Comparison of ENCODE assay signal across 2 cellular contexts in genomic region chr22:50340157-50340879, GRCh38.
TF ChIP-seq lines count a peak whose summit lies in the region.

No MANE protein-coding gene starts in this region.

TF ChIP-seq in GM12878, 131 proteins besides CTCF, POLR2A, EP300 and RAD21 (continues in another document):
- 0 out of 4 replicates have a peak, but pooled peaks of 1 of the 2 experiments have one; percentile 25 for TF ChIP-seq BHLHE40 (IDR thresholded peaks at IDR 0.05; ENCODE audit: borderline replicate concordance in 1 of 2, low read depth in 2 of 2, low read length in 1 of 2)
- no peak for TF ChIP-seq HDGF (IDR thresholded peaks at IDR 0.05)
- TF ChIP-seq, protein P1, sequence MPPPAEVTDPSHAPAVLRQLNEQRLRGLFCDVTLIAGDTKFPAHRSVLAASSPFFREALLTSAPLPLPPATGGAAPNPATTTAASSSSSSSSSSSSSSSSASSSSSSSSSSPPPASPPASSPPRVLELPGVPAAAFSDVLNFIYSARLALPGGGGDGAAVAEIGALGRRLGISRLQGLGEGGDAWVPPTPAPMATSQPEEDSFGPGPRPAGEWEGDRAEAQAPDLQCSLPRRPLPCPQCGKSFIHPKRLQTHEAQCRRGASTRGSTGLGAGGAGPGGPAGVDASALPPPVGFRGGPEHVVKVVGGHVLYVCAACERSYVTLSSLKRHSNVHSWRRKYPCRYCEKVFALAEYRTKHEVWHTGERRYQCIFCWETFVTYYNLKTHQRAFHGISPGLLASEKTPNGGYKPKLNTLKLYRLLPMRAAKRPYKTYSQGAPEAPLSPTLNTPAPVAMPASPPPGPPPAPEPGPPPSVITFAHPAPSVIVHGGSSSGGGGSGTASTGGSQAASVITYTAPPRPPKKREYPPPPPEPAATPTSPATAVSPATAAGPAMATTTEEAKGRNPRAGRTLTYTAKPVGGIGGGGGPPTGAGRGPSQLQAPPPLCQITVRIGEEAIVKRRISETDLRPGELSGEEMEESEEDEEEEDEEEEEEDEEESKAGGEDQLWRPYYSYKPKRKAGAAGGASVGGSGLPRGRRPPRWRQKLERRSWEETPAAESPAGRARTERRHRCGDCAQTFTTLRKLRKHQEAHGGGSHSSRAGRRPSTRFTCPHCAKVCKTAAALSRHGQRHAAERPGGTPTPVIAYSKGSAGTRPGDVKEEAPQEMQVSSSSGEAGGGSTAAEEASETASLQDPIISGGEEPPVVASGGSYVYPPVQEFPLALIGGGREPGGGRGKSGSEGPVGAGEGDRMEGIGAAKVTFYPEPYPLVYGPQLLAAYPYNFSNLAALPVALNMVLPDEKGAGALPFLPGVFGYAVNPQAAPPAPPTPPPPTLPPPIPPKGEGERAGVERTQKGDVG (CRISPR knock-in tag; IDR thresholded peaks at IDR 0.05) = no peak
- TF ChIP-seq TCF3 (IDR thresholded peaks at IDR 0.05; ENCODE audit: borderline replicate concordance, insufficient read depth, low read depth, low read length) = no peak
- TF ChIP-seq SUZ12 (IDR thresholded peaks at IDR 0.05; ENCODE audit: unreplicated experiment) = no peak
- TF ChIP-seq KAT2A (conservative IDR thresholded peaks at IDR 0.05; ENCODE audit: control insufficient read depth, low read depth, low read length) = no peak
- TF ChIP-seq CREB1 (IDR thresholded peaks at IDR 0.05; ENCODE audit: low read depth) = no peak
- no peak for TF ChIP-seq NKRF (conservative IDR thresholded peaks at IDR 0.05)
- TF ChIP-seq IRF4 (IDR thresholded peaks at IDR 0.05; ENCODE audit: low read depth, low read length) = no peak
- TF ChIP-seq ZZZ3 (IDR thresholded peaks at IDR 0.05; ENCODE audit: control insufficient read depth, insufficient read length, low read depth) = no peak
- peak; percentile 47; the same call in 1 of the 2 replicates for TF ChIP-seq PAX5 (IDR thresholded peaks at IDR 0.05; ENCODE audit: borderline replicate concordance, low read depth, low read length)
- no peak for TF ChIP-seq DPF2 (IDR thresholded peaks at IDR 0.05)
- TF ChIP-seq, protein P2, sequence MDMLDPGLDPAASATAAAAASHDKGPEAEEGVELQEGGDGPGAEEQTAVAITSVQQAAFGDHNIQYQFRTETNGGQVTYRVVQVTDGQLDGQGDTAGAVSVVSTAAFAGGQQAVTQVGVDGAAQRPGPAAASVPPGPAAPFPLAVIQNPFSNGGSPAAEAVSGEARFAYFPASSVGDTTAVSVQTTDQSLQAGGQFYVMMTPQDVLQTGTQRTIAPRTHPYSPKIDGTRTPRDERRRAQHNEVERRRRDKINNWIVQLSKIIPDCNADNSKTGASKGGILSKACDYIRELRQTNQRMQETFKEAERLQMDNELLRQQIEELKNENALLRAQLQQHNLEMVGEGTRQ (IDR thresholded peaks at IDR 0.05; ENCODE audit: borderline replicate concordance, low read depth, low read length) = no peak
- no peak for TF ChIP-seq ZSCAN29 (IDR thresholded peaks at IDR 0.05)
- no peak for TF ChIP-seq POLR2AphosphoS2 (IDR thresholded peaks at IDR 0.05; ENCODE audit: low read depth, low read length)
- TF ChIP-seq CHD4 (IDR thresholded peaks at IDR 0.05) = peak; percentile 78; the same call in 1 of the 2 replicates
- TF ChIP-seq, protein P3, sequence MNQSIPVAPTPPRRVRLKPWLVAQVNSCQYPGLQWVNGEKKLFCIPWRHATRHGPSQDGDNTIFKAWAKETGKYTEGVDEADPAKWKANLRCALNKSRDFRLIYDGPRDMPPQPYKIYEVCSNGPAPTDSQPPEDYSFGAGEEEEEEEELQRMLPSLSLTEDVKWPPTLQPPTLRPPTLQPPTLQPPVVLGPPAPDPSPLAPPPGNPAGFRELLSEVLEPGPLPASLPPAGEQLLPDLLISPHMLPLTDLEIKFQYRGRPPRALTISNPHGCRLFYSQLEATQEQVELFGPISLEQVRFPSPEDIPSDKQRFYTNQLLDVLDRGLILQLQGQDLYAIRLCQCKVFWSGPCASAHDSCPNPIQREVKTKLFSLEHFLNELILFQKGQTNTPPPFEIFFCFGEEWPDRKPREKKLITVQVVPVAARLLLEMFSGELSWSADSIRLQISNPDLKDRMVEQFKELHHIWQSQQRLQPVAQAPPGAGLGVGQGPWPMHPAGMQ (IDR thresholded peaks at IDR 0.05; ENCODE audit: borderline replicate concordance) = peak; percentile 68; the same call in 1 of the 2 replicates
- TF ChIP-seq CREM (IDR thresholded peaks at IDR 0.05; ENCODE audit: low read depth) = no peak
- no peak for TF ChIP-seq HDAC6 (IDR thresholded peaks at IDR 0.05; ENCODE audit: unreplicated experiment)
- no peak for TF ChIP-seq YY1 (IDR thresholded peaks at IDR 0.05; ENCODE audit: low read depth, low read length)
- peak; percentile 88; the same call in 1 of the 2 replicates for TF ChIP-seq MLLT1 (IDR thresholded peaks at IDR 0.05)
- peak; percentile 33; the same call in 1 of the 2 replicates for TF ChIP-seq RUNX3 (IDR thresholded peaks at IDR 0.05; ENCODE audit: low read length)
- TF ChIP-seq ZNF384 (IDR thresholded peaks at IDR 0.05; ENCODE audit: borderline replicate concordance, low read depth, low read length) = no peak

TF ChIP-seq in HEK293T, 16 proteins besides CTCF, POLR2A, EP300 and RAD21:
- TF ChIP-seq PKNOX1 (IDR thresholded peaks at IDR 0.05) (no peak), FOXM1 (IDR thresholded peaks at IDR 0.05; ENCODE audit: borderline replicate concordance) (no peak), HDGF (IDR thresholded peaks at IDR 0.05; ENCODE audit: borderline replicate concordance) (no peak), NFRKB (IDR thresholded peaks at IDR 0.05) (no peak)
